In genomic region chr2:383173-383572, GRCh38 we compare ENCODE assay signal across 16 cellular contexts.
A peak's percentile ranks its signal among the peaks of the same experiment; 100 is the strongest.
DNase-seq lines count a peak whose midpoint lies in the region; ATAC-seq and TF ChIP-seq lines count a peak whose summit lies in the region.
"Had no signal": no experiment of that assay in that cellular context is flagged by ENCODE, and none has a peak within 500 bp of the region (broad histone marks: within the 10 kb centered on the region; RNA-seq: fewer than 3 reads in every experiment).

No MANE protein-coding gene starts in this region.

- no peaks in the 10 kb centered on the region for H3K27me3 ChIP-seq in GM23338 (ENCODE audit: insufficient read depth)
- no peaks in the 10 kb centered on the region for H3K27me3 ChIP-seq in upper lobe of right lung

- no peak overlapping the region for H3K27ac ChIP-seq in GM23338 (ENCODE audit: low read depth)
- no peak overlapping the region for H3K27ac ChIP-seq in upper lobe of right lung
- H3K27ac ChIP-seq: spleen had no signal

- H3K36me3 Mint-ChIP-seq in GM23338 (ENCODE audit: low read depth): no peaks in the 10 kb centered on the region

- no peaks in the 10 kb centered on the region for H3K79me2 ChIP-seq in GM23338 (replicated peaks; ENCODE audit: insufficient read depth)

- H3K4me1 Mint-ChIP-seq in GM23338: peaks cover 26% of the 10 kb centered on the region
- H3K4me1 Mint-ChIP-seq: stimulated activated naive CD8-positive, alpha-beta T cell treated with anti-CD3 and anti-CD28 coated beads, Interleukin-15, amount 100 ng/mL, for 72 hours had no signal

- intact Hi-C loops in upper lobe of right lung (cut with DNase I): no loop called here

- no peak overlapping the region for H3K27ac Mint-ChIP-seq in GM23338
- H3K27ac Mint-ChIP-seq: stimulated activated naive CD8-positive, alpha-beta T cell treated with anti-CD3 and anti-CD28 coated beads, Interleukin-15, amount 100 ng/mL, for 72 hours had no signal

- H3K4me1 ChIP-seq in GM23338 (ENCODE audit: insufficient read depth) (peaks cover 12% of the 10 kb centered on the region; the same call in 1 of the 2 replicates), upper lobe of right lung (no peaks in the 10 kb centered on the region)
- H3K4me1 ChIP-seq: spleen had no signal

- H3K27me3 Mint-ChIP-seq in GM23338 (ENCODE audit: insufficient read depth, low read depth, poor library complexity): peaks cover 12% of the 10 kb centered on the region

- H3K4me2 ChIP-seq in GM23338: no peak overlapping the region

- H3K9me3 ChIP-seq in upper lobe of right lung: no peaks in the 10 kb centered on the region

- H2AFZ ChIP-seq in GM23338: no peak overlapping the region

- H3K4me3 Mint-ChIP-seq in GM23338: no peak overlapping the region
- H3K4me3 Mint-ChIP-seq: stimulated activated naive CD8-positive, alpha-beta T cell treated with anti-CD3 and anti-CD28 coated beads, Interleukin-15, amount 100 ng/mL, for 72 hours had no signal

- no peaks in the 10 kb centered on the region for H3K36me3 ChIP-seq in GM23338 (ENCODE audit: insufficient read depth)
- no peaks in the 10 kb centered on the region for H3K36me3 ChIP-seq in upper lobe of right lung
- H3K36me3 ChIP-seq: spleen had no signal

- peak; percentile 62 for DNase-seq in GM23338 (ENCODE audit: low spot score)
- DNase-seq in anterior cingulate cortex (lab: John Stamatoyannopoulos, UW): peak in 44 of 58 donors; percentile 7 to 76 (median 38)
- peak; percentile 43 for DNase-seq in iPS-NIHi11 (ENCODE audit: low spot score)
- peak; percentile 73 for DNase-seq in pons (ENCODE audit: low spot score)
- DNase-seq in left lobe of liver (ENCODE audit: low spot score): no peak
- DNase-seq in upper lobe of right lung: no peak
- no peak for DNase-seq in glomerular visceral epithelial cell (ENCODE audit: extremely low spot score)
- DNase-seq: dermis blood vessel endothelial cell; DMS153; mammary epithelial cell; NCI-H1436 treated with DMSO at 0.1 percent for 48 hours; NCI-H446 treated with DMSO at 0.1 percent for 48 hours; occipital lobe; spleen; stimulated activated naive CD8-positive, alpha-beta T cell treated with anti-CD3 and anti-CD28 coated beads, Interleukin-15, amount 100 ng/mL, for 72 hours had no signal

- no peaks in the 10 kb centered on the region for H3F3A ChIP-seq in GM23338 (replicated peaks; ENCODE audit: low read depth)

- H3K9me2 ChIP-seq in GM23338 (ENCODE audit: insufficient read depth): no peaks in the 10 kb centered on the region

- no peaks in the 10 kb centered on the region for H4K20me1 ChIP-seq in GM23338 (replicated peaks; ENCODE audit: insufficient read depth)

- H3K4me3 ChIP-seq in GM23338 (no peak overlapping the region), upper lobe of right lung (no peak overlapping the region)
- H3K4me3 ChIP-seq: spleen had no signal

- no peaks in the 10 kb centered on the region; the same call in 2 of the 3 replicates for H3K9me3 Mint-ChIP-seq in GM23338

- TF ChIP-seq CTCF in GM23338 (conservative IDR thresholded peaks at IDR 0.05; ENCODE audit: low read depth in 2 of 2) (0 out of 4 replicates have a peak, but pooled peaks of 1 of the 2 experiments have one; percentile 10), upper lobe of right lung (IDR thresholded peaks at IDR 0.05) (no peak)

- peak; percentile 84 for ATAC-seq in GM23338
- no peak for ATAC-seq in left lobe of liver
- ATAC-seq in upper lobe of right lung: no peak
- no peak for ATAC-seq in HG03108 (IDR thresholded peaks at IDR 0.05; ENCODE audit: unreplicated experiment)
- ATAC-seq: stimulated activated naive CD8-positive, alpha-beta T cell treated with anti-CD3 and anti-CD28 coated beads, Interleukin-15, amount 100 ng/mL, for 72 hours had no signal

TF ChIP-seq in GM23338, 12 proteins besides CTCF, POLR2A, EP300 and RAD21:
- TF ChIP-seq EZH2phosphoT487 (IDR thresholded peaks at IDR 0.05; ENCODE audit: unreplicated experiment) (no peak), STAT1 (IDR thresholded peaks at IDR 0.05; ENCODE audit: unreplicated experiment) (no peak), JUNB (IDR thresholded peaks at IDR 0.05; ENCODE audit: unreplicated experiment) (no peak)
- TF ChIP-seq, protein P1, sequence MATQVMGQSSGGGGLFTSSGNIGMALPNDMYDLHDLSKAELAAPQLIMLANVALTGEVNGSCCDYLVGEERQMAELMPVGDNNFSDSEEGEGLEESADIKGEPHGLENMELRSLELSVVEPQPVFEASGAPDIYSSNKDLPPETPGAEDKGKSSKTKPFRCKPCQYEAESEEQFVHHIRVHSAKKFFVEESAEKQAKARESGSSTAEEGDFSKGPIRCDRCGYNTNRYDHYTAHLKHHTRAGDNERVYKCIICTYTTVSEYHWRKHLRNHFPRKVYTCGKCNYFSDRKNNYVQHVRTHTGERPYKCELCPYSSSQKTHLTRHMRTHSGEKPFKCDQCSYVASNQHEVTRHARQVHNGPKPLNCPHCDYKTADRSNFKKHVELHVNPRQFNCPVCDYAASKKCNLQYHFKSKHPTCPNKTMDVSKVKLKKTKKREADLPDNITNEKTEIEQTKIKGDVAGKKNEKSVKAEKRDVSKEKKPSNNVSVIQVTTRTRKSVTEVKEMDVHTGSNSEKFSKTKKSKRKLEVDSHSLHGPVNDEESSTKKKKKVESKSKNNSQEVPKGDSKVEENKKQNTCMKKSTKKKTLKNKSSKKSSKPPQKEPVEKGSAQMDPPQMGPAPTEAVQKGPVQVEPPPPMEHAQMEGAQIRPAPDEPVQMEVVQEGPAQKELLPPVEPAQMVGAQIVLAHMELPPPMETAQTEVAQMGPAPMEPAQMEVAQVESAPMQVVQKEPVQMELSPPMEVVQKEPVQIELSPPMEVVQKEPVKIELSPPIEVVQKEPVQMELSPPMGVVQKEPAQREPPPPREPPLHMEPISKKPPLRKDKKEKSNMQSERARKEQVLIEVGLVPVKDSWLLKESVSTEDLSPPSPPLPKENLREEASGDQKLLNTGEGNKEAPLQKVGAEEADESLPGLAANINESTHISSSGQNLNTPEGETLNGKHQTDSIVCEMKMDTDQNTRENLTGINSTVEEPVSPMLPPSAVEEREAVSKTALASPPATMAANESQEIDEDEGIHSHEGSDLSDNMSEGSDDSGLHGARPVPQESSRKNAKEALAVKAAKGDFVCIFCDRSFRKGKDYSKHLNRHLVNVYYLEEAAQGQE (IDR thresholded peaks at IDR 0.05; ENCODE audit: unreplicated experiment): no peak

Comparison
In these comparisons a context has a peak if more than half of its experiments do, and no peak if none do; other contexts are left out.
1. DNase-seq: peak in GM23338 (single experiment), anterior cingulate cortex (44 of 58), iPS-NIHi11 (single experiment) and pons (single experiment); none in left lobe of liver (single experiment), upper lobe of right lung (single experiment) and glomerular visceral epithelial cell (single experiment).